2 cellular contexts compared by ENCODE assay signal in the genomic region with DNA sequence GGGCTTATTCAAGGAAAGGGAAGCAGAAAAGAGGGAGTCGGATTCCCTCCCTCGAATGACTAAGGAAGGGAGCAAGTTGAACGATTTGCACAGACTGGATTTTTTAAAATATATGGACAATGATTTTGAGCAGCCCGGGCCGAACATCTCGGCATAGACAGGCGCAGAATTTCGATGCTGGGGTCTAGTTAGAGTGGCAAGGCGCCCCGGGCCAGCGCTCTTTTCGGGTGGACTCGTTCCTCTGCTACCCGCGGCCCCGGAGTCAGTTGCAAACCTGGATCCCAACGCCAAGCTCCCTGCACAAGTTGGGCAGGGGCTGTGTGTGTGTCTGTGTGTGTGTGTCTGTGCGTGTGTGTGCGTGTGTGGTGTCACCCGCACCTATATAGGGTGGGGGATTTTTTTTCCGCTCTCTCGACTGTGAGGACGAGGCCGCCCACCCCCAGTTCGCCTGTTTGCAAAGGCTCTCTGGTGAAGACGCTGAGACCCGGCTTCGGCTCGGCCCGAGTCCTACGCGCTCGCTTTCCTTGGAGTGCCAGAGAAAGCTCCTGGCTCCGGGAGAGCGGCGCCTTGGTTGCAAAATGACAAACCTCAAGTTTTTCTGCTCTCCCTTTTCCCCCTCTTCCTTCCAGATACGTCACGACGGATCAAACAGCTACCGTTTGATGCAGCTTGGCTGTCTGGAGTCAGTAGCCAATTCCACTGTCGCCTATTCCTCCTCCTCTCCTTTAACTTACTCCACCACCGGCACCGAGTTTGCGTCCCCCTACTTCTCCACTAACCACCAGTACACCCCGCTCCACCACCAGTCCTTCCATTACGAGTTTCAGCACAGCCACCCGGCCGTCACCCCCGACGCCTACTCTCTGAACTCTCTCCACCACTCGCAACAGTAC.
TF ChIP-seq lines count a peak whose summit lies in the region.

No MANE protein-coding gene starts in this region.

TF ChIP-seq in HepG2, 621 proteins besides CTCF, POLR2A, EP300 and RAD21:
- TF ChIP-seq, protein P1, sequence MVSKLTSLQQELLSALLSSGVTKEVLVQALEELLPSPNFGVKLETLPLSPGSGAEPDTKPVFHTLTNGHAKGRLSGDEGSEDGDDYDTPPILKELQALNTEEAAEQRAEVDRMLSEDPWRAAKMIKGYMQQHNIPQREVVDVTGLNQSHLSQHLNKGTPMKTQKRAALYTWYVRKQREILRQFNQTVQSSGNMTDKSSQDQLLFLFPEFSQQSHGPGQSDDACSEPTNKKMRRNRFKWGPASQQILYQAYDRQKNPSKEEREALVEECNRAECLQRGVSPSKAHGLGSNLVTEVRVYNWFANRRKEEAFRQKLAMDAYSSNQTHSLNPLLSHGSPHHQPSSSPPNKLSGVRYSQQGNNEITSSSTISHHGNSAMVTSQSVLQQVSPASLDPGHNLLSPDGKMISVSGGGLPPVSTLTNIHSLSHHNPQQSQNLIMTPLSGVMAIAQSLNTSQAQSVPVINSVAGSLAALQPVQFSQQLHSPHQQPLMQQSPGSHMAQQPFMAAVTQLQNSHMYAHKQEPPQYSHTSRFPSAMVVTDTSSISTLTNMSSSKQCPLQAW (CRISPR knock-in tag; IDR thresholded peaks at IDR 0.05), result no peak
- TF ChIP-seq MBD4 (IDR thresholded peaks at IDR 0.05; ENCODE audit: borderline replicate concordance, low read length) (no peak), ATRX (CRISPR knock-in tag; IDR thresholded peaks at IDR 0.05; ENCODE audit: borderline replicate concordance) (no peak)

TF ChIP-seq in WTC11, 78 proteins besides CTCF, POLR2A, EP300 and RAD21:
- TF ChIP-seq, protein P2, sequence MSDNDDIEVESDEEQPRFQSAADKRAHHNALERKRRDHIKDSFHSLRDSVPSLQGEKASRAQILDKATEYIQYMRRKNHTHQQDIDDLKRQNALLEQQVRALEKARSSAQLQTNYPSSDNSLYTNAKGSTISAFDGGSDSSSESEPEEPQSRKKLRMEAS (CRISPR knock-in tag; IDR thresholded peaks at IDR 0.05), result no peak
- TF ChIP-seq, protein P3, sequence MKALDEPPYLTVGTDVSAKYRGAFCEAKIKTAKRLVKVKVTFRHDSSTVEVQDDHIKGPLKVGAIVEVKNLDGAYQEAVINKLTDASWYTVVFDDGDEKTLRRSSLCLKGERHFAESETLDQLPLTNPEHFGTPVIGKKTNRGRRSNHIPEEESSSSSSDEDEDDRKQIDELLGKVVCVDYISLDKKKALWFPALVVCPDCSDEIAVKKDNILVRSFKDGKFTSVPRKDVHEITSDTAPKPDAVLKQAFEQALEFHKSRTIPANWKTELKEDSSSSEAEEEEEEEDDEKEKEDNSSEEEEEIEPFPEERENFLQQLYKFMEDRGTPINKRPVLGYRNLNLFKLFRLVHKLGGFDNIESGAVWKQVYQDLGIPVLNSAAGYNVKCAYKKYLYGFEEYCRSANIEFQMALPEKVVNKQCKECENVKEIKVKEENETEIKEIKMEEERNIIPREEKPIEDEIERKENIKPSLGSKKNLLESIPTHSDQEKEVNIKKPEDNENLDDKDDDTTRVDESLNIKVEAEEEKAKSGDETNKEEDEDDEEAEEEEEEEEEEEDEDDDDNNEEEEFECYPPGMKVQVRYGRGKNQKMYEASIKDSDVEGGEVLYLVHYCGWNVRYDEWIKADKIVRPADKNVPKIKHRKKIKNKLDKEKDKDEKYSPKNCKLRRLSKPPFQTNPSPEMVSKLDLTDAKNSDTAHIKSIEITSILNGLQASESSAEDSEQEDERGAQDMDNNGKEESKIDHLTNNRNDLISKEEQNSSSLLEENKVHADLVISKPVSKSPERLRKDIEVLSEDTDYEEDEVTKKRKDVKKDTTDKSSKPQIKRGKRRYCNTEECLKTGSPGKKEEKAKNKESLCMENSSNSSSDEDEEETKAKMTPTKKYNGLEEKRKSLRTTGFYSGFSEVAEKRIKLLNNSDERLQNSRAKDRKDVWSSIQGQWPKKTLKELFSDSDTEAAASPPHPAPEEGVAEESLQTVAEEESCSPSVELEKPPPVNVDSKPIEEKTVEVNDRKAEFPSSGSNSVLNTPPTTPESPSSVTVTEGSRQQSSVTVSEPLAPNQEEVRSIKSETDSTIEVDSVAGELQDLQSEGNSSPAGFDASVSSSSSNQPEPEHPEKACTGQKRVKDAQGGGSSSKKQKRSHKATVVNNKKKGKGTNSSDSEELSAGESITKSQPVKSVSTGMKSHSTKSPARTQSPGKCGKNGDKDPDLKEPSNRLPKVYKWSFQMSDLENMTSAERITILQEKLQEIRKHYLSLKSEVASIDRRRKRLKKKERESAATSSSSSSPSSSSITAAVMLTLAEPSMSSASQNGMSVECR (CRISPR knock-in tag; IDR thresholded peaks at IDR 0.05; ENCODE audit: borderline replicate concordance), result no peak
- TF ChIP-seq TEAD4 (CRISPR knock-in tag; IDR thresholded peaks at IDR 0.05) (no peak), JUN (CRISPR knock-in tag; IDR thresholded peaks at IDR 0.05) (no peak), NFE2L1 (CRISPR knock-in tag; IDR thresholded peaks at IDR 0.05) (no peak)
- TF ChIP-seq, protein P4, sequence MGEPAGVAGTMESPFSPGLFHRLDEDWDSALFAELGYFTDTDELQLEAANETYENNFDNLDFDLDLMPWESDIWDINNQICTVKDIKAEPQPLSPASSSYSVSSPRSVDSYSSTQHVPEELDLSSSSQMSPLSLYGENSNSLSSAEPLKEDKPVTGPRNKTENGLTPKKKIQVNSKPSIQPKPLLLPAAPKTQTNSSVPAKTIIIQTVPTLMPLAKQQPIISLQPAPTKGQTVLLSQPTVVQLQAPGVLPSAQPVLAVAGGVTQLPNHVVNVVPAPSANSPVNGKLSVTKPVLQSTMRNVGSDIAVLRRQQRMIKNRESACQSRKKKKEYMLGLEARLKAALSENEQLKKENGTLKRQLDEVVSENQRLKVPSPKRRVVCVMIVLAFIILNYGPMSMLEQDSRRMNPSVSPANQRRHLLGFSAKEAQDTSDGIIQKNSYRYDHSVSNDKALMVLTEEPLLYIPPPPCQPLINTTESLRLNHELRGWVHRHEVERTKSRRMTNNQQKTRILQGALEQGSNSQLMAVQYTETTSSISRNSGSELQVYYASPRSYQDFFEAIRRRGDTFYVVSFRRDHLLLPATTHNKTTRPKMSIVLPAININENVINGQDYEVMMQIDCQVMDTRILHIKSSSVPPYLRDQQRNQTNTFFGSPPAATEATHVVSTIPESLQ (CRISPR knock-in tag; IDR thresholded peaks at IDR 0.05), result no peak
- TF ChIP-seq, protein P5, sequence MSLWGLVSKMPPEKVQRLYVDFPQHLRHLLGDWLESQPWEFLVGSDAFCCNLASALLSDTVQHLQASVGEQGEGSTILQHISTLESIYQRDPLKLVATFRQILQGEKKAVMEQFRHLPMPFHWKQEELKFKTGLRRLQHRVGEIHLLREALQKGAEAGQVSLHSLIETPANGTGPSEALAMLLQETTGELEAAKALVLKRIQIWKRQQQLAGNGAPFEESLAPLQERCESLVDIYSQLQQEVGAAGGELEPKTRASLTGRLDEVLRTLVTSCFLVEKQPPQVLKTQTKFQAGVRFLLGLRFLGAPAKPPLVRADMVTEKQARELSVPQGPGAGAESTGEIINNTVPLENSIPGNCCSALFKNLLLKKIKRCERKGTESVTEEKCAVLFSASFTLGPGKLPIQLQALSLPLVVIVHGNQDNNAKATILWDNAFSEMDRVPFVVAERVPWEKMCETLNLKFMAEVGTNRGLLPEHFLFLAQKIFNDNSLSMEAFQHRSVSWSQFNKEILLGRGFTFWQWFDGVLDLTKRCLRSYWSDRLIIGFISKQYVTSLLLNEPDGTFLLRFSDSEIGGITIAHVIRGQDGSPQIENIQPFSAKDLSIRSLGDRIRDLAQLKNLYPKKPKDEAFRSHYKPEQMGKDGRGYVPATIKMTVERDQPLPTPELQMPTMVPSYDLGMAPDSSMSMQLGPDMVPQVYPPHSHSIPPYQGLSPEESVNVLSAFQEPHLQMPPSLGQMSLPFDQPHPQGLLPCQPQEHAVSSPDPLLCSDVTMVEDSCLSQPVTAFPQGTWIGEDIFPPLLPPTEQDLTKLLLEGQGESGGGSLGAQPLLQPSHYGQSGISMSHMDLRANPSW (CRISPR knock-in tag; conservative IDR thresholded peaks at IDR 0.05; ENCODE audit: low read depth), result no peak
- TF ChIP-seq, protein P6, sequence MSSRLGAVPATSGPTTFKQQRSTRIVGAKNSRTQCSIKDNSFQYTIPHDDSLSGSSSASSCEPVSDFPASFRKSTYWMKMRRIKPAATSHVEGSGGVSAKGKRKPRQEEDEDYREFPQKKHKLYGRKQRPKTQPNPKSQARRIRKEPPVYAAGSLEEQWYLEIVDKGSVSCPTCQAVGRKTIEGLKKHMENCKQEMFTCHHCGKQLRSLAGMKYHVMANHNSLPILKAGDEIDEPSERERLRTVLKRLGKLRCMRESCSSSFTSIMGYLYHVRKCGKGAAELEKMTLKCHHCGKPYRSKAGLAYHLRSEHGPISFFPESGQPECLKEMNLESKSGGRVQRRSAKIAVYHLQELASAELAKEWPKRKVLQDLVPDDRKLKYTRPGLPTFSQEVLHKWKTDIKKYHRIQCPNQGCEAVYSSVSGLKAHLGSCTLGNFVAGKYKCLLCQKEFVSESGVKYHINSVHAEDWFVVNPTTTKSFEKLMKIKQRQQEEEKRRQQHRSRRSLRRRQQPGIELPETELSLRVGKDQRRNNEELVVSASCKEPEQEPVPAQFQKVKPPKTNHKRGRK (CRISPR knock-in tag; IDR thresholded peaks at IDR 0.05; ENCODE audit: borderline replicate concordance), result no peak
- TF ChIP-seq, protein P7, sequence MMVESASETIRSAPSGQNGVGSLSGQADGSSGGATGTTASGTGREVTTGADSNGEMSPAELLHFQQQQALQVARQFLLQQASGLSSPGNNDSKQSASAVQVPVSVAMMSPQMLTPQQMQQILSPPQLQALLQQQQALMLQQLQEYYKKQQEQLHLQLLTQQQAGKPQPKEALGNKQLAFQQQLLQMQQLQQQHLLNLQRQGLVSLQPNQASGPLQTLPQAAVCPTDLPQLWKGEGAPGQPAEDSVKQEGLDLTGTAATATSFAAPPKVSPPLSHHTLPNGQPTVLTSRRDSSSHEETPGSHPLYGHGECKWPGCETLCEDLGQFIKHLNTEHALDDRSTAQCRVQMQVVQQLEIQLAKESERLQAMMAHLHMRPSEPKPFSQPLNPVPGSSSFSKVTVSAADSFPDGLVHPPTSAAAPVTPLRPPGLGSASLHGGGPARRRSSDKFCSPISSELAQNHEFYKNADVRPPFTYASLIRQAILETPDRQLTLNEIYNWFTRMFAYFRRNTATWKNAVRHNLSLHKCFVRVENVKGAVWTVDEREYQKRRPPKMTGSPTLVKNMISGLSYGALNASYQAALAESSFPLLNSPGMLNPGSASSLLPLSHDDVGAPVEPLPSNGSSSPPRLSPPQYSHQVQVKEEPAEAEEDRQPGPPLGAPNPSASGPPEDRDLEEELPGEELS (CRISPR knock-in tag; IDR thresholded peaks at IDR 0.05), result no peak
